In the genomic region with DNA sequence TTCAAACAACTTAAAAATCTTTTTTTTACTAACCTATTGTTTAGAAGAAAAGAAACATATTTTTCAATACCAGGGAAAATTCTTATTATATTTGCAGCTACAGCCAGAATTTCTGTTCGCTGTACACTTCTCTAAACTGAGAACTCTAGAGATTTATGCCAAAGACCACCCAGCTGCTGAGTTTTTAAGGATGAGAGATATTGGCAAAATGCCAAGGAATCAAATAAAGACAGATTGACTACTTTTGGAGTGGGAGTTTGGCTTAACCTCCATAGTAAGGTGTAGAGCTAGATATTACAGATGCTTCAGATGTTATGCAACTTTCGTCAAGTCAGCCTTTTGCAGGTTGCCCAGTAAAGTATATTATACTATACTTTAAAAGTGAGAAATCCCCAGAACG, we compare ENCODE assay signal across 21 cellular contexts.
DNase-seq lines count a peak whose midpoint lies in the region; ATAC-seq and TF ChIP-seq lines count a peak whose summit lies in the region.
"Had no signal": no experiment of that assay in that cellular context is flagged by ENCODE, and none has a peak within 500 bp of the region (broad histone marks: within the 10 kb centered on the region; RNA-seq: fewer than 3 reads in every experiment).

No MANE protein-coding gene starts in this region.

- CTCF ChIA-PET in SK-N-SH (lab: Yijun Ruan, JAX): interaction anchor here (1.1 kb wide), 1 partner anchor 249 kb away, joined by 4 read pairs; the partner anchor contains the start of gene TGFB3

- TF ChIP-seq POLR2A in adrenal gland (IDR thresholded peaks at IDR 0.05): no peak

- H3K4me1 ChIP-seq in SK-N-SH (ENCODE audit: control insufficient read depth in 1 of 2, insufficient read depth in 2 of 2, low read depth in 1 of 2, low read length in 1 of 2) (no peaks in the 10 kb centered on the region), adrenal gland (replicated peaks in 1 of 2) (no peaks in the 10 kb centered on the region)
- H3K4me1 ChIP-seq: BE2C had no signal

- DNase-seq in NCI-H1694 (lab: John Stamatoyannopoulos, UW) (peak; percentile 7), NCI-H1694 treated with DMSO at 0.1 percent for 48 hours (lab: John Stamatoyannopoulos, UW) (no peak), SK-N-SH (no peak), NCI-H2171 (lab: John Stamatoyannopoulos, UW) (peak; percentile 27), adrenal gland (no peak)
- DNase-seq in activated effector memory CD4-positive, alpha-beta T cell treated with anti-CD3 and anti-CD28 coated beads, Interleukin-2, amount 50 U/mL, for 16 hours: no peak
- DNase-seq: 8988T; BE2C; C1 segment of cervical spinal cord; CD4-positive, CD25-positive, alpha-beta regulatory T cell; CD8-positive, alpha-beta memory T cell; COR-L47; DMS153; DMS79; GDM1; GOT3; H7; HFFc6 had no signal

- H3K27ac ChIP-seq in SK-N-SH (ENCODE audit: low read depth in 2 of 2, low read length in 1 of 2) (no peak overlapping the region), adrenal gland (no peak overlapping the region)
- H3K27ac ChIP-seq: HL-60 had no signal

- H3K9ac ChIP-seq in SK-N-SH: no peak overlapping the region

- no peak for TF ChIP-seq EP300 in SK-N-SH (IDR thresholded peaks at IDR 0.05; ENCODE audit: borderline replicate concordance in 1 of 2, low read depth in 1 of 2, low read length in 1 of 2)

- WGBS in SK-N-SH (ENCODE audit: low lambda C conversion rate): 95% methylated on average over 3 of the region's 3 CpGs
- WGBS in adrenal gland, 4 donors: 95 to 97% (median 96%) methylated on average over 3 of the region's 3 CpGs

- no peak for TF ChIP-seq RAD21 in SK-N-SH (IDR thresholded peaks at IDR 0.05; ENCODE audit: low read length)

- H2AFZ ChIP-seq in SK-N-SH (ENCODE audit: low read depth): no peak overlapping the region

- H4K20me1 ChIP-seq in SK-N-SH (ENCODE audit: insufficient read depth): no peaks in the 10 kb centered on the region

- peaks cover 36 to 39% of the 10 kb centered on the region in 2 experiments for H3K36me3 ChIP-seq in SK-N-SH (replicated peaks in 1 of 2; ENCODE audit: control insufficient read depth in 1 of 2, insufficient read depth in 2 of 2, low read length in 1 of 2)
- H3K36me3 ChIP-seq in adrenal gland (replicated peaks in 1 of 2): no peaks in the 10 kb centered on the region

- no peak overlapping the region for H3K4me2 ChIP-seq in SK-N-SH

- H3K9me3 ChIP-seq in SK-N-SH (no peaks in the 10 kb centered on the region), adrenal gland (replicated peaks in 1 of 3) (no peaks in the 10 kb centered on the region)
- H3K9me3 ChIP-seq: BE2C had no signal

- no peaks in the 10 kb centered on the region for H3F3A ChIP-seq in SK-N-SH (replicated peaks; ENCODE audit: insufficient read depth)

- TF ChIP-seq CTCF in SK-N-SH (IDR thresholded peaks at IDR 0.05): no peak
- TF ChIP-seq CTCF in adrenal gland (IDR thresholded peaks at IDR 0.05): no peak

- no peak overlapping the region for H3K4me3 ChIP-seq in SK-N-SH (ENCODE audit: low read depth in 2 of 2, low read length in 1 of 2)
- H3K4me3 ChIP-seq in adrenal gland: no peak overlapping the region

- H3K27me3 ChIP-seq in SK-N-SH (ENCODE audit: insufficient read depth): no peaks in the 10 kb centered on the region
- H3K27me3 ChIP-seq in adrenal gland: no peaks in the 10 kb centered on the region
- H3K27me3 ChIP-seq: BE2C had no signal

- no peak for ATAC-seq in SK-N-SH treated with all-trans-retinoic acid at 6 μM for 48 hours
- ATAC-seq: HCT116 had no signal

- intact Hi-C loops in adrenal gland (cut with DNase I): no loop called here

- H3K79me2 ChIP-seq in SK-N-SH (ENCODE audit: insufficient read depth): no peaks in the 10 kb centered on the region

- POLR2A ChIA-PET in SK-N-SH (lab: Yijun Ruan, JAX): no interaction called here

- H3K9me2 ChIP-seq in SK-N-SH: no peaks in the 10 kb centered on the region

TF ChIP-seq in SK-N-SH, 30 proteins besides CTCF, POLR2A, EP300 and RAD21:
- TF ChIP-seq NFIC (IDR thresholded peaks at IDR 0.05; ENCODE audit: borderline replicate concordance) (peak; percentile 39), USF1 (IDR thresholded peaks at IDR 0.05; ENCODE audit: borderline replicate concordance, low read depth) (no peak)

TF ChIP-seq in SK-N-SH treated with all-trans-retinoic acid at 6 μM for 48 hours, 23 proteins besides CTCF, POLR2A, EP300 and RAD21:
- TF ChIP-seq, protein P1, sequence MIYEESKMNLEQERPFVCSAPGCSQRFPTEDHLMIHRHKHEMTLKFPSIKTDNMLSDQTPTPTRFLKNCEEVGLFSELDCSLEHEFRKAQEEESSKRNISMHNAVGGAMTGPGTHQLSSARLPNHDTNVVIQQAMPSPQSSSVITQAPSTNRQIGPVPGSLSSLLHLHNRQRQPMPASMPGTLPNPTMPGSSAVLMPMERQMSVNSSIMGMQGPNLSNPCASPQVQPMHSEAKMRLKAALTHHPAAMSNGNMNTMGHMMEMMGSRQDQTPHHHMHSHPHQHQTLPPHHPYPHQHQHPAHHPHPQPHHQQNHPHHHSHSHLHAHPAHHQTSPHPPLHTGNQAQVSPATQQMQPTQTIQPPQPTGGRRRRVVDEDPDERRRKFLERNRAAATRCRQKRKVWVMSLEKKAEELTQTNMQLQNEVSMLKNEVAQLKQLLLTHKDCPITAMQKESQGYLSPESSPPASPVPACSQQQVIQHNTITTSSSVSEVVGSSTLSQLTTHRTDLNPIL (CRISPR knock-in tag; IDR thresholded peaks at IDR 0.05; ENCODE audit: low read depth): no peak
- no peak for TF ChIP-seq ZNF8 (CRISPR knock-in tag; IDR thresholded peaks at IDR 0.05)
- TF ChIP-seq ZFP3 (CRISPR knock-in tag; IDR thresholded peaks at IDR 0.05): no peak
- TF ChIP-seq RARB (CRISPR knock-in tag; IDR thresholded peaks at IDR 0.05): no peak
- TF ChIP-seq PPARA (CRISPR knock-in tag; IDR thresholded peaks at IDR 0.05; ENCODE audit: borderline replicate concordance): no peak
- no peak for TF ChIP-seq GLIS3 (CRISPR knock-in tag; IDR thresholded peaks at IDR 0.05)
- no peak for TF ChIP-seq ZNF565 (CRISPR knock-in tag; conservative IDR thresholded peaks at IDR 0.05; ENCODE audit: low read depth)
- TF ChIP-seq ZC3H10 (CRISPR knock-in tag; IDR thresholded peaks at IDR 0.05): no peak
- TF ChIP-seq, protein P2, sequence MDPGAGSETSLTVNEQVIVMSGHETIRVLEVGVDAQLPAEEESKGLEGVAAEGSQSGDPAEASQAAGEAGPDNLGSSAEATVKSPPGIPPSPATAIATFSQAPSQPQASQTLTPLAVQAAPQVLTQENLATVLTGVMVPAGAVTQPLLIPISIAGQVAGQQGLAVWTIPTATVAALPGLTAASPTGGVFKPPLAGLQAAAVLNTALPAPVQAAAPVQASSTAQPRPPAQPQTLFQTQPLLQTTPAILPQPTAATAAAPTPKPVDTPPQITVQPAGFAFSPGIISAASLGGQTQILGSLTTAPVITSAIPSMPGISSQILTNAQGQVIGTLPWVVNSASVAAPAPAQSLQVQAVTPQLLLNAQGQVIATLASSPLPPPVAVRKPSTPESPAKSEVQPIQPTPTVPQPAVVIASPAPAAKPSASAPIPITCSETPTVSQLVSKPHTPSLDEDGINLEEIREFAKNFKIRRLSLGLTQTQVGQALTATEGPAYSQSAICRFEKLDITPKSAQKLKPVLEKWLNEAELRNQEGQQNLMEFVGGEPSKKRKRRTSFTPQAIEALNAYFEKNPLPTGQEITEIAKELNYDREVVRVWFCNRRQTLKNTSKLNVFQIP (CRISPR knock-in tag; IDR thresholded peaks at IDR 0.05; ENCODE audit: borderline replicate concordance, low read depth): no peak
- no peak for TF ChIP-seq ZFP30 (CRISPR knock-in tag; IDR thresholded peaks at IDR 0.05)
- TF ChIP-seq CSDC2 (CRISPR knock-in tag; IDR thresholded peaks at IDR 0.05): no peak
- TF ChIP-seq ZNF70 (CRISPR knock-in tag; IDR thresholded peaks at IDR 0.05): no peak
- no peak for TF ChIP-seq ISL1 (CRISPR knock-in tag; IDR thresholded peaks at IDR 0.05)
- no peak for TF ChIP-seq TCF4 (CRISPR knock-in tag; IDR thresholded peaks at IDR 0.05; ENCODE audit: borderline replicate concordance)
- no peak for TF ChIP-seq SNAI2 (CRISPR knock-in tag; IDR thresholded peaks at IDR 0.05)
- no peak for TF ChIP-seq CSRNP3 (CRISPR knock-in tag; IDR thresholded peaks at IDR 0.05)
- no peak for TF ChIP-seq BACH2 (CRISPR knock-in tag; IDR thresholded peaks at IDR 0.05; ENCODE audit: borderline replicate concordance)
- TF ChIP-seq, protein P3, sequence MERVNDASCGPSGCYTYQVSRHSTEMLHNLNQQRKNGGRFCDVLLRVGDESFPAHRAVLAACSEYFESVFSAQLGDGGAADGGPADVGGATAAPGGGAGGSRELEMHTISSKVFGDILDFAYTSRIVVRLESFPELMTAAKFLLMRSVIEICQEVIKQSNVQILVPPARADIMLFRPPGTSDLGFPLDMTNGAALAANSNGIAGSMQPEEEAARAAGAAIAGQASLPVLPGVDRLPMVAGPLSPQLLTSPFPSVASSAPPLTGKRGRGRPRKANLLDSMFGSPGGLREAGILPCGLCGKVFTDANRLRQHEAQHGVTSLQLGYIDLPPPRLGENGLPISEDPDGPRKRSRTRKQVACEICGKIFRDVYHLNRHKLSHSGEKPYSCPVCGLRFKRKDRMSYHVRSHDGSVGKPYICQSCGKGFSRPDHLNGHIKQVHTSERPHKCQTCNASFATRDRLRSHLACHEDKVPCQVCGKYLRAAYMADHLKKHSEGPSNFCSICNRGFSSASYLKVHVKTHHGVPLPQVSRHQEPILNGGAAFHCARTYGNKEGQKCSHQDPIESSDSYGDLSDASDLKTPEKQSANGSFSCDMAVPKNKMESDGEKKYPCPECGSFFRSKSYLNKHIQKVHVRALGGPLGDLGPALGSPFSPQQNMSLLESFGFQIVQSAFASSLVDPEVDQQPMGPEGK (CRISPR knock-in tag; IDR thresholded peaks at IDR 0.05; ENCODE audit: borderline replicate concordance): no peak

Comparison
In these comparisons a context has a peak if more than half of its experiments do, and no peak if none do; other contexts are left out.
1. DNase-seq: peak in NCI-H1694 (single experiment) and NCI-H2171 (single experiment); none in NCI-H1694 treated with DMSO at 0.1 percent for 48 hours (single experiment), SK-N-SH (single experiment), activated effector memory CD4-positive, alpha-beta T cell treated with anti-CD3 and anti-CD28 coated beads, Interleukin-2, amount 50 U/mL, for 16 hours (single experiment) and adrenal gland (0 of 7).